9 cellular contexts compared by ENCODE assay signal in genomic region chr20:59751075-59751711, GRCh38.
DNase-seq lines count a peak whose midpoint lies in the region; ATAC-seq and TF ChIP-seq lines count a peak whose summit lies in the region.
"Had no signal": no experiment of that assay in that cellular context is flagged by ENCODE, and none has a peak within 500 bp of the region (broad histone marks: within the 10 kb centered on the region; RNA-seq: fewer than 3 reads in every experiment).

No MANE protein-coding gene starts in this region.

- POLR2A ChIA-PET in GM10248 (lab: Yijun Ruan, JAX) = no interaction called here

- no peak for DNase-seq in AG09309 (ENCODE audit: low read depth)
- DNase-seq in GM10248 (ENCODE audit: extremely low spot score) = peak; percentile 87
- peak; percentile 68 for DNase-seq in NOMO-1 treated with dmso at 0.1 percent for 144 hours (lab: John Stamatoyannopoulos, UW; ENCODE audit: unreplicated experiment)
- peak in 58 of 61 donors; percentile 31 to 87 (median 72) for DNase-seq in caudate nucleus (lab: John Stamatoyannopoulos, UW)
- peak; percentile 86 for DNase-seq in left kidney (ENCODE audit: low read depth, low spot score)
- peak; percentile 30 for DNase-seq in stromal cell of bone marrow (ENCODE audit: low read depth)
- DNase-seq in HCEC 1CT = no peak
- DNase-seq: naive B cell had no signal

- CTCF ChIA-PET in GM10248 (lab: Yijun Ruan, JAX) = interaction anchor here (0.7 to 2.4 kb wide), 3 partner anchors 152 to 180 kb away, joined by 4 to 13 read pairs (median 10); no protein-coding TSS in a partner anchor

- peak overlapping the region; percentile 45 for H3K27ac ChIP-seq in caudate nucleus (ENCODE audit: low read depth, low read length)

- peak; percentile 85 for TF ChIP-seq CTCF in AG09309 (IDR thresholded peaks at IDR 0.05; ENCODE audit: control insufficient read depth, insufficient read depth, low read depth, low read length, missing control alignments)
- TF ChIP-seq CTCF in GM10248 (IDR thresholded peaks at IDR 0.05; ENCODE audit: control extremely low read depth, extremely low read depth, low read depth, missing control alignments) = peak; percentile 94

- ATAC-seq in HG03135 (IDR thresholded peaks at IDR 0.05; ENCODE audit: unreplicated experiment) = peak; percentile 52

- no peak overlapping the region for H3K4me3 ChIP-seq in AG09309 (ENCODE audit: control insufficient read depth, low read depth, low read length)

Comparison
In these comparisons a context has a peak if more than half of its experiments do, and no peak if none do; other contexts are left out.
1. DNase-seq: peak in GM10248 (single experiment), NOMO-1 treated with dmso at 0.1 percent for 144 hours (single experiment), caudate nucleus (58 of 61), left kidney (single experiment) and stromal cell of bone marrow (single experiment); none in AG09309 (single experiment) and HCEC 1CT (single experiment).